Comparison of ENCODE assay signal across 10 cellular contexts in genomic region chr2:215711484-215712034, GRCh38.
A peak's percentile ranks its signal among the peaks of the same experiment; 100 is the strongest.
DNase-seq lines count a peak whose midpoint lies in the region; ATAC-seq and TF ChIP-seq lines count a peak whose summit lies in the region.
"Had no signal": no experiment of that assay in that cellular context is flagged by ENCODE, and none has a peak within 500 bp of the region (broad histone marks: within the 10 kb centered on the region; RNA-seq: fewer than 3 reads in every experiment).

No MANE protein-coding gene starts in this region.

- no peak for TF ChIP-seq CTCF in choroid plexus epithelial cell (conservative IDR thresholded peaks at IDR 0.05; ENCODE audit: low read depth, low read length)
- no peak for TF ChIP-seq CTCF in CD4-positive, alpha-beta T cell (IDR thresholded peaks at IDR 0.05)

- no peak overlapping the region for H3K27ac Mint-ChIP-seq in immature natural killer cell
- H3K27ac Mint-ChIP-seq in CD4-positive, alpha-beta T cell: no peak overlapping the region

- H3K4me1 ChIP-seq in subcutaneous abdominal adipose tissue (ENCODE audit: control insufficient read depth in 5 of 5, insufficient read depth in 5 of 5, low read length in 5 of 5): peaks cover 7 to 37% (median 31%) of the 10 kb centered on the region in 5 donors

- H3K36me3 Mint-ChIP-seq in immature natural killer cell: no peaks in the 10 kb centered on the region
- H3K36me3 Mint-ChIP-seq in CD4-positive, alpha-beta T cell (ENCODE audit: low read depth): no peaks in the 10 kb centered on the region

- H3K27ac ChIP-seq in subcutaneous abdominal adipose tissue (ENCODE audit: low read depth, low read length): peak overlapping the region; percentile 19
- H3K27ac ChIP-seq in CD4-positive, alpha-beta T cell (ENCODE audit: low read depth, low read length): no peak overlapping the region
- H3K27ac ChIP-seq: HL-60 had no signal

- ATAC-seq in CD4-positive, alpha-beta T cell (ENCODE audit: poor library complexity): no peak
- no peak for ATAC-seq in HG02840 (IDR thresholded peaks at IDR 0.05; ENCODE audit: low FRiP score, unreplicated experiment)

- H3K4me3 ChIP-seq in choroid plexus epithelial cell (ENCODE audit: low read depth, low read length) (no peak overlapping the region), subcutaneous abdominal adipose tissue (ENCODE audit: low read depth in 1 of 5, low read length in 5 of 5) (no peak overlapping the region)

- no peaks in the 10 kb centered on the region for H3K9me3 ChIP-seq in subcutaneous abdominal adipose tissue (ENCODE audit: control insufficient read depth in 5 of 5, low read length in 5 of 5)
- no peaks in the 10 kb centered on the region for H3K9me3 ChIP-seq in CD4-positive, alpha-beta T cell (ENCODE audit: control insufficient read depth, low read length)

- intact Hi-C loops in CD4-positive, alpha-beta T cell (cut with DNase I, micrococcal nuclease): no loop called here

- H3K27me3 Mint-ChIP-seq in immature natural killer cell (ENCODE audit: low read depth in 3 of 3): peaks cover 6 to 12% (median 7%) of the 10 kb centered on the region in 3 donors
- H3K27me3 Mint-ChIP-seq in CD4-positive, alpha-beta T cell: no peaks in the 10 kb centered on the region

- H3K9me3 Mint-ChIP-seq in immature natural killer cell: no peaks in the 10 kb centered on the region
- H3K9me3 Mint-ChIP-seq in CD4-positive, alpha-beta T cell: no peaks in the 10 kb centered on the region

- H3K4me3 Mint-ChIP-seq in immature natural killer cell: no peak overlapping the region
- no peak overlapping the region for H3K4me3 Mint-ChIP-seq in CD4-positive, alpha-beta T cell

- POLR2A ChIA-PET in CD4-positive, alpha-beta T cell (lab: Charles Lee): no interaction called here

- no peaks in the 10 kb centered on the region for H3K27me3 ChIP-seq in subcutaneous abdominal adipose tissue (ENCODE audit: control insufficient read depth in 5 of 5, insufficient read depth in 4 of 5, low read length in 5 of 5)
- H3K27me3 ChIP-seq in CD4-positive, alpha-beta T cell (ENCODE audit: control insufficient read depth, insufficient read depth, low read length): no peaks in the 10 kb centered on the region

- CTCF ChIA-PET in CD4-positive, alpha-beta T cell (lab: Charles Lee): no interaction called here

- no peaks in the 10 kb centered on the region for H3K36me3 ChIP-seq in subcutaneous abdominal adipose tissue (ENCODE audit: control insufficient read depth in 5 of 5, insufficient read depth in 5 of 5, low read length in 5 of 5)

- H3K9ac ChIP-seq in subcutaneous abdominal adipose tissue (ENCODE audit: low read length in 5 of 5): no peak overlapping the region

- peak; percentile 90 for DNase-seq in HS-5 (ENCODE audit: low read depth)
- DNase-seq in choroid plexus epithelial cell (ENCODE audit: low read depth): peak; percentile 75
- DNase-seq in kidney tubule cell (ENCODE audit: low spot score): peak; percentile 95
- DNase-seq in immature natural killer cell: no peak
- DNase-seq in CD4-positive, alpha-beta T cell: no peak
- DNase-seq in T-helper 2 cell: no peak
- DNase-seq: NCI-H69 had no signal

- no peaks in the 10 kb centered on the region for H3K4me1 Mint-ChIP-seq in immature natural killer cell
- H3K4me1 Mint-ChIP-seq in CD4-positive, alpha-beta T cell (ENCODE audit: low read depth): no peaks in the 10 kb centered on the region

Comparison
In these comparisons a context has a peak if more than half of its experiments do, and no peak if none do; other contexts are left out.
1. DNase-seq: peak in HS-5 (single experiment), choroid plexus epithelial cell (single experiment) and kidney tubule cell (single experiment); none in immature natural killer cell (0 of 3), CD4-positive, alpha-beta T cell (0 of 10) and T-helper 2 cell (0 of 5).